In genomic region chr6:50361641-50362331, GRCh38 we compare ENCODE assay signal across 12 cellular contexts.
DNase-seq lines count a peak whose midpoint lies in the region; ATAC-seq, FAIRE-seq and TF ChIP-seq lines count a peak whose summit lies in the region.
"Had no signal": no experiment of that assay in that cellular context is flagged by ENCODE, and none has a peak within 500 bp of the region (broad histone marks: within the 10 kb centered on the region; RNA-seq: fewer than 3 reads in every experiment).

No MANE protein-coding gene starts in this region.

- H3K4me1 ChIP-seq in mammary epithelial cell (ENCODE audit: insufficient read depth, low read length) (peaks cover 23% of the 10 kb centered on the region), mesendoderm (ENCODE audit: control insufficient read depth, low read depth, low read length) (no peaks in the 10 kb centered on the region)
- H3K4me1 ChIP-seq: SJSA1 had no signal

- H4K8ac ChIP-seq in mesendoderm (ENCODE audit: low read depth, low read length), result no peak overlapping the region

- H3K9ac ChIP-seq in mammary epithelial cell (ENCODE audit: insufficient read depth, low read length) (no peak overlapping the region), mesendoderm (ENCODE audit: low read length) (no peak overlapping the region)

- H3K4ac ChIP-seq in mesendoderm (ENCODE audit: low read depth, low read length), result no peak overlapping the region

- no peak overlapping the region for H2AFZ ChIP-seq in mammary epithelial cell (ENCODE audit: low read depth, low read length)

- no peaks in the 10 kb centered on the region for H3K27me3 ChIP-seq in mammary epithelial cell (ENCODE audit: insufficient read depth, low read length)
- no peaks in the 10 kb centered on the region for H3K27me3 ChIP-seq in mesendoderm (ENCODE audit: insufficient read depth, low read length, poor library complexity)
- H3K27me3 ChIP-seq: SJSA1 had no signal

- H3K4me3 ChIP-seq in mammary epithelial cell (replicated peaks in 1 of 3; ENCODE audit: insufficient read depth in 1 of 3, low read depth in 2 of 3, low read length in 3 of 3), result no peak overlapping the region
- H3K4me3 ChIP-seq in fibroblast of mammary gland (ENCODE audit: control insufficient read depth, low read depth, low read length), result no peak overlapping the region
- H3K4me3 ChIP-seq in mesendoderm (ENCODE audit: low read length), result no peak overlapping the region
- H3K4me3 ChIP-seq: SJSA1 had no signal

- peak overlapping the region; percentile 59 for H3K4me2 ChIP-seq in mammary epithelial cell (ENCODE audit: insufficient read depth, low read depth, low read length)
- H3K4me2 ChIP-seq in mesendoderm (ENCODE audit: low read length), result no peak overlapping the region

- dilution Hi-C loops in mammary epithelial cell (cut with HindIII; ENCODE audit: low sequenced_read_pairs), result no loop called here

- DNase-seq in HS-5 (ENCODE audit: low read depth), result peak; percentile 70
- DNase-seq in mammary epithelial cell, result peak; percentile 83
- DNase-seq in fibroblast of mammary gland (ENCODE audit: low read depth), result peak; percentile 1
- peak; percentile 16 for DNase-seq in urothelium cell line (ENCODE audit: low spot score)
- DNase-seq in NAMALWA (ENCODE audit: low spot score), result no peak
- no peak for DNase-seq in mesendoderm
- DNase-seq: NCI-H187, NCI-H226, NCI-H524 treated with DMSO at 0.1 percent for 48 hours had no signal

- H3K18ac ChIP-seq in mesendoderm (ENCODE audit: low read length), result no peak overlapping the region

- no peak overlapping the region for H3K56ac ChIP-seq in mesendoderm (ENCODE audit: low read length)

- H4K5ac ChIP-seq in mesendoderm (ENCODE audit: low read length), result no peak overlapping the region

- H3K9me3 ChIP-seq in mammary epithelial cell (replicated peaks; ENCODE audit: insufficient read depth, low read length), result no peaks in the 10 kb centered on the region
- H3K9me3 ChIP-seq: SJSA1 had no signal

- H2BK120ac ChIP-seq in mesendoderm (ENCODE audit: low read depth, low read length), result no peak overlapping the region

- H2AK5ac ChIP-seq in mesendoderm (ENCODE audit: low read length), result no peak overlapping the region

- no TSS peak for BruUV-seq in mammary epithelial cell (replicated peaks; lab: Mats Ljungman, UMichigan)

- CTCF ChIA-PET in mammary epithelial cell (lab: Charles Lee; ENCODE audit: low non-redundant PET), result no interaction called here

- in situ Hi-C loops in mammary epithelial cell (cut with MboI; ENCODE audit: low sequenced_read_pairs in 2 of 2), result no loop called here

- no peaks in the 10 kb centered on the region for H3K79me1 ChIP-seq in mesendoderm (ENCODE audit: low read length)

- peak; percentile 35 for FAIRE-seq in urothelium cell line (lab: Jason Lieb, UNC)
- FAIRE-seq: G401.6 had no signal

- H4K20me1 ChIP-seq in mammary epithelial cell (ENCODE audit: insufficient read depth, low read length), result no peaks in the 10 kb centered on the region

- H3K23ac ChIP-seq in mesendoderm (ENCODE audit: low read length), result no peak overlapping the region

- no peaks in the 10 kb centered on the region for H3K36me3 ChIP-seq in mammary epithelial cell (ENCODE audit: insufficient read depth, low read length)
- H3K36me3 ChIP-seq in mesendoderm (ENCODE audit: control insufficient read depth, insufficient read depth, low read length), result no peaks in the 10 kb centered on the region
- H3K36me3 ChIP-seq: SJSA1 had no signal

- 12% methylated on average over 4 of the region's 4 CpGs for whole genome bisulfite sequencing in mammary epithelial cell (ENCODE audit: low coverage, missing lambda C conversion rate)
- WGBS in mesendoderm (ENCODE audit: extremely low coverage, insufficient coverage, low lambda C conversion rate), result no CpG with 5 or more reads among the region's 4 CpGs

- H3K79me2 ChIP-seq in mammary epithelial cell (ENCODE audit: insufficient read depth, low read length) (no peaks in the 10 kb centered on the region), mesendoderm (ENCODE audit: control insufficient read depth, insufficient read depth, low read length) (no peaks in the 10 kb centered on the region)

- H3K27ac ChIP-seq in mammary epithelial cell (ENCODE audit: insufficient read depth, low read depth, low read length) (peak overlapping the region; percentile 75), mesendoderm (ENCODE audit: low read depth, low read length) (no peak overlapping the region)
- H3K27ac ChIP-seq: SJSA1 had no signal

- no peak overlapping the region for H2BK15ac ChIP-seq in mesendoderm (replicated peaks; ENCODE audit: low read depth)

- intact Hi-C loops in mammary epithelial cell (cut with micrococcal nuclease), result loop anchor here (10.0 kb wide), 1 partner anchor 423 kb away; no protein-coding TSS in a partner anchor

- TF ChIP-seq CTCF in mammary epithelial cell (conservative IDR thresholded peaks at IDR 0.05 in 1 of 2, IDR thresholded peaks at IDR 0.05 in 1 of 2; ENCODE audit: extremely low read depth in 1 of 2, insufficient read depth in 1 of 2, low read depth in 1 of 2, low read length in 2 of 2) (no peak), fibroblast of mammary gland (conservative IDR thresholded peaks at IDR 0.05; ENCODE audit: control insufficient read depth, insufficient read depth, low read depth, low read length) (no peak)

- ATAC-seq in GM21786 (IDR thresholded peaks at IDR 0.05; ENCODE audit: unreplicated experiment), result no peak

- H2BK5ac ChIP-seq in mesendoderm (ENCODE audit: low read length), result no peak overlapping the region

Comparison
In these comparisons a context has a peak if more than half of its experiments do, and no peak if none do; other contexts are left out.
1. DNase-seq: peak in HS-5 (single experiment), mammary epithelial cell (single experiment), fibroblast of mammary gland (single experiment) and urothelium cell line (single experiment); none in NAMALWA (single experiment) and mesendoderm (single experiment).